Comparison of ENCODE assay signal across 12 cellular contexts in genomic region chr2:131016826-131017596, GRCh38.
DNase-seq lines count a peak whose midpoint lies in the region; ATAC-seq and TF ChIP-seq lines count a peak whose summit lies in the region.
"Had no signal": no experiment of that assay in that cellular context is flagged by ENCODE, and none has a peak within 500 bp of the region (broad histone marks: within the 10 kb centered on the region; RNA-seq: fewer than 3 reads in every experiment).

No MANE protein-coding gene starts in this region.

- peaks cover 3% of the 10 kb centered on the region for H3K27me3 Mint-ChIP-seq in HFFc6 (ENCODE audit: insufficient read depth)
- H3K27me3 Mint-ChIP-seq in stimulated activated memory B cell treated with anti-CD40 and anti-IgM and Interleukin-4, amounts not matched to agents 10 μg/mL and 1 μg/mL and 100 μg/mL, for 72 hours, result peaks cover 18% of the 10 kb centered on the region

- H3K27me3 ChIP-seq in hepatocyte (no peaks in the 10 kb centered on the region), colonic mucosa (no peaks in the 10 kb centered on the region), heart right ventricle (peaks cover 0 to 35% (median 9%) of the 10 kb centered on the region in 7 donors)

- no peaks in the 10 kb centered on the region for H3K9me2 ChIP-seq in hepatocyte (replicated peaks; ENCODE audit: insufficient read depth)

- no peaks in the 10 kb centered on the region for H3K9me3 Mint-ChIP-seq in HFFc6
- H3K9me3 Mint-ChIP-seq in stimulated activated memory B cell treated with anti-CD40 and anti-IgM and Interleukin-4, amounts not matched to agents 10 μg/mL and 1 μg/mL and 100 μg/mL, for 72 hours, result no peaks in the 10 kb centered on the region
- H3K9me3 Mint-ChIP-seq: stimulated activated naive CD8-positive, alpha-beta T cell treated with anti-CD3 and anti-CD28 coated beads, Interleukin-15, amount 100 ng/mL, for 72 hours had no signal

- no peaks in the 10 kb centered on the region for H4K20me1 ChIP-seq in hepatocyte (ENCODE audit: insufficient read depth, poor library complexity, severe bottlenecking)

- DNase-seq in HFFc6 (peak; percentile 58), hepatocyte (ENCODE audit: low spot score) (peak; percentile 49), foreskin fibroblast (no peak), colonic mucosa (no peak), heart right ventricle (no peak)
- DNase-seq: activated CD8-positive, alpha-beta memory T cell treated with anti-CD3 and anti-CD28 coated beads, Interleukin-2, amount 50 U/mL, for 4 hours; central memory CD4-positive, alpha-beta T cell; stimulated activated naive CD8-positive, alpha-beta T cell treated with anti-CD3 and anti-CD28 coated beads, Interleukin-15, amount 100 ng/mL, for 72 hours had no signal

- peak; percentile 35 for ATAC-seq in stimulated activated memory B cell treated with anti-CD40 and anti-IgM and Interleukin-4, amounts not matched to agents 10 μg/mL and 1 μg/mL and 100 μg/mL, for 72 hours
- ATAC-seq in HG03571 (IDR thresholded peaks at IDR 0.05; ENCODE audit: unreplicated experiment) (no peak), heart right ventricle (no peak)
- ATAC-seq: stimulated activated naive CD8-positive, alpha-beta T cell treated with anti-CD3 and anti-CD28 coated beads, Interleukin-15, amount 100 ng/mL, for 72 hours had no signal

- H3K27ac ChIP-seq in angular gyrus (ENCODE audit: low read depth, low read length) (peak overlapping the region; percentile 48), hepatocyte (peak overlapping the region; percentile 23), colonic mucosa (no peak overlapping the region), heart right ventricle (no peak overlapping the region)

- no peak for TF ChIP-seq CTCF in HFFc6 (IDR thresholded peaks at IDR 0.05)
- no peak for TF ChIP-seq CTCF in hepatocyte (IDR thresholded peaks at IDR 0.05; ENCODE audit: poor library complexity)
- TF ChIP-seq CTCF in foreskin fibroblast (IDR thresholded peaks at IDR 0.05; ENCODE audit: low read depth, low read length), result no peak
- TF ChIP-seq CTCF in colonic mucosa (IDR thresholded peaks at IDR 0.05), result no peak
- no peak for TF ChIP-seq CTCF in heart right ventricle (IDR thresholded peaks at IDR 0.05)

- no peaks in the 10 kb centered on the region for H3K36me3 ChIP-seq in hepatocyte (replicated peaks; ENCODE audit: insufficient read depth, low read depth)
- H3K36me3 ChIP-seq in colonic mucosa, result no peaks in the 10 kb centered on the region
- no peaks in the 10 kb centered on the region for H3K36me3 ChIP-seq in heart right ventricle
- H3K36me3 ChIP-seq: HAP-1 had no signal

- H3K4me1 ChIP-seq in hepatocyte (ENCODE audit: insufficient read depth), result peaks cover 4% of the 10 kb centered on the region
- no peaks in the 10 kb centered on the region for H3K4me1 ChIP-seq in colonic mucosa
- no peaks in the 10 kb centered on the region for H3K4me1 ChIP-seq in heart right ventricle
- H3K4me1 ChIP-seq: HAP-1 had no signal

- H3K4me1 Mint-ChIP-seq in HFFc6 (ENCODE audit: low read depth), result peaks cover 25% of the 10 kb centered on the region
- H3K4me1 Mint-ChIP-seq in stimulated activated memory B cell treated with anti-CD40 and anti-IgM and Interleukin-4, amounts not matched to agents 10 μg/mL and 1 μg/mL and 100 μg/mL, for 72 hours, result no peaks in the 10 kb centered on the region

- no peaks in the 10 kb centered on the region for H3K36me3 Mint-ChIP-seq in HFFc6 (ENCODE audit: low read depth)
- H3K36me3 Mint-ChIP-seq in stimulated activated memory B cell treated with anti-CD40 and anti-IgM and Interleukin-4, amounts not matched to agents 10 μg/mL and 1 μg/mL and 100 μg/mL, for 72 hours, result no peaks in the 10 kb centered on the region

- H3K79me2 ChIP-seq in hepatocyte, result no peaks in the 10 kb centered on the region

- no peak overlapping the region for H3K9ac ChIP-seq in colonic mucosa (ENCODE audit: low read depth in 2 of 2, low read length in 2 of 2)

- intact Hi-C loops in colonic mucosa (cut with DNase I), result no loop called here
- intact Hi-C loops in heart right ventricle (cut with DNase I), result no loop called here

- no peak overlapping the region for H2AFZ ChIP-seq in hepatocyte

- H3K4me3 Mint-ChIP-seq in HFFc6, result peak overlapping the region; percentile 69
- no peak overlapping the region for H3K4me3 Mint-ChIP-seq in stimulated activated memory B cell treated with anti-CD40 and anti-IgM and Interleukin-4, amounts not matched to agents 10 μg/mL and 1 μg/mL and 100 μg/mL, for 72 hours
- H3K4me3 Mint-ChIP-seq: stimulated activated naive CD8-positive, alpha-beta T cell treated with anti-CD3 and anti-CD28 coated beads, Interleukin-15, amount 100 ng/mL, for 72 hours had no signal

- peak overlapping the region; percentile 85 for H3K27ac Mint-ChIP-seq in HFFc6
- no peak overlapping the region for H3K27ac Mint-ChIP-seq in stimulated activated memory B cell treated with anti-CD40 and anti-IgM and Interleukin-4, amounts not matched to agents 10 μg/mL and 1 μg/mL and 100 μg/mL, for 72 hours
- H3K27ac Mint-ChIP-seq: stimulated activated naive CD8-positive, alpha-beta T cell treated with anti-CD3 and anti-CD28 coated beads, Interleukin-15, amount 100 ng/mL, for 72 hours had no signal

- 35% methylated on average over 6 of the region's 6 CpGs for WGBS in hepatocyte (ENCODE audit: low lambda C conversion rate, missing lambda C conversion rate)
- 40 to 43% methylated on average over 6 of the region's 6 CpGs for WGBS in heart right ventricle, 2 donors

- H3K4me3 ChIP-seq in hepatocyte (no peak overlapping the region), foreskin fibroblast (ENCODE audit: low read depth in 1 of 2, low read length in 2 of 2) (no peak overlapping the region), colonic mucosa (no peak overlapping the region), heart right ventricle (no peak overlapping the region)
- H3K4me3 ChIP-seq: HAP-1 had no signal

- peak overlapping the region; percentile 19 for H3K4me2 ChIP-seq in hepatocyte

- H3K9me3 ChIP-seq in hepatocyte (ENCODE audit: low read depth) (no peaks in the 10 kb centered on the region), colonic mucosa (no peaks in the 10 kb centered on the region), heart right ventricle (no peaks in the 10 kb centered on the region)
- H3K9me3 ChIP-seq: HAP-1 had no signal

Comparison
In these comparisons a context has a peak if more than half of its experiments do, and no peak if none do; other contexts are left out.
1. DNase-seq: peak in HFFc6 (single experiment) and hepatocyte (single experiment); none in foreskin fibroblast (0 of 2), colonic mucosa (single experiment) and heart right ventricle (0 of 2).
2. H3K27ac ChIP-seq: peak in angular gyrus (single experiment) and hepatocyte (single experiment); none in colonic mucosa (single experiment) and heart right ventricle (0 of 10).